Comparison of ENCODE assay signal across 1 cellular context in genomic region chr3:38003371-38003816, GRCh38.
TF ChIP-seq lines count a peak whose summit lies in the region.

No MANE protein-coding gene starts in this region.

TF ChIP-seq in GM12878, 131 proteins besides CTCF, POLR2A, EP300 and RAD21 (continued from another document):
- peak; percentile 56 for TF ChIP-seq SMC3 (IDR thresholded peaks at IDR 0.05; ENCODE audit: borderline replicate concordance, low read length)
- peak; percentile 13; the same call in 1 of the 2 replicates for TF ChIP-seq TCF12 (IDR thresholded peaks at IDR 0.05; ENCODE audit: low read depth, low read length)
- no peak for TF ChIP-seq EGR1 (IDR thresholded peaks at IDR 0.05; ENCODE audit: borderline replicate concordance in 1 of 2, low read depth in 2 of 2, low read length in 2 of 2)
- peak; percentile 73 for TF ChIP-seq HDGF (IDR thresholded peaks at IDR 0.05)
